In genomic region chr15:96626936-96627577, GRCh38 we compare ENCODE assay signal across 24 cellular contexts.
DNase-seq lines count a peak whose midpoint lies in the region; ATAC-seq and TF ChIP-seq lines count a peak whose summit lies in the region.
"Had no signal": no experiment of that assay in that cellular context is flagged by ENCODE, and none has a peak within 500 bp of the region (broad histone marks: within the 10 kb centered on the region; RNA-seq: fewer than 3 reads in every experiment).

No MANE protein-coding gene starts in this region.

- H3K9me3 ChIP-seq in right cardiac atrium (ENCODE audit: control insufficient read depth, low read length) (no peaks in the 10 kb centered on the region), ovary (no peaks in the 10 kb centered on the region)
- H3K9me3 ChIP-seq: Peyer's patch had no signal

- CTCF ChIA-PET in activated naive CD4-positive, alpha-beta T cell treated with anti-CD3 and anti-CD28 coated beads, Interleukin-2, amount 10 ng/mL, durations not matched to agents 7 days and 5 days (lab: Charles Lee): interaction anchor here (0.7 kb wide), 1 partner anchor 300 kb away, joined by 3 read pairs; no protein-coding TSS in a partner anchor

- intact Hi-C loops in right cardiac atrium (cut with DNase I): no loop called here
- intact Hi-C loops in ovary (cut with DNase I): no loop called here

- no peaks in the 10 kb centered on the region for H3K36me3 Mint-ChIP-seq in activated naive CD4-positive, alpha-beta T cell treated with anti-CD3 and anti-CD28 coated beads, Interleukin-2, amount 10 ng/mL, durations not matched to agents 7 days and 5 days
- H3K36me3 Mint-ChIP-seq: natural killer cell treated with Interleukin-12 subunit alpha and Interleukin-12 subunit beta and Interleukin-15 and Interleukin-18, amount 100 ng/mL, for 72 hours; type B pancreatic cell had no signal

- no peak overlapping the region for H3K27ac Mint-ChIP-seq in activated naive CD4-positive, alpha-beta T cell treated with anti-CD3 and anti-CD28 coated beads, Interleukin-2, amount 10 ng/mL, durations not matched to agents 7 days and 5 days
- H3K27ac Mint-ChIP-seq: activated B cell treated with CpG ODN at 0.5 μM for 24 hours; activated T-helper 2 cell treated with anti-CD3 and anti-CD28 coated beads, Interferon-gamma antibody, Interleukin-2, Interleukin-4, amounts not matched to agents 10 μg/mL and 5 μg/mL and 100 μg/mL, durations not matched to agents 14 hours and 24 hours and 36 hours; GM23338; natural killer cell treated with Interleukin-12 subunit alpha and Interleukin-12 subunit beta and Interleukin-15 and Interleukin-18, amount 100 ng/mL, for 72 hours; type B pancreatic cell had no signal

- no peak for TF ChIP-seq CTCF in cardiac fibroblast (IDR thresholded peaks at IDR 0.05; ENCODE audit: low read depth, low read length)
- no peak for TF ChIP-seq CTCF in ovary (IDR thresholded peaks at IDR 0.05)

- 31% methylated on average over 16 of the region's 16 CpGs for WGBS in right cardiac atrium
- 21 to 36% (median 22%) methylated on average over 16 of the region's 16 CpGs for WGBS in ovary, 3 donors

- peaks cover 5% of the 10 kb centered on the region for H3K4me1 ChIP-seq in right cardiac atrium (ENCODE audit: control insufficient read depth, insufficient read depth, low read length)
- peaks cover 9% of the 10 kb centered on the region for H3K4me1 ChIP-seq in ovary (ENCODE audit: insufficient read depth)
- H3K4me1 ChIP-seq: Peyer's patch had no signal

- H3K36me3 ChIP-seq in ovary: no peaks in the 10 kb centered on the region
- H3K36me3 ChIP-seq: Peyer's patch had no signal

- H3K9me3 Mint-ChIP-seq in activated naive CD4-positive, alpha-beta T cell treated with anti-CD3 and anti-CD28 coated beads, Interleukin-2, amount 10 ng/mL, durations not matched to agents 7 days and 5 days: no peaks in the 10 kb centered on the region
- H3K9me3 Mint-ChIP-seq: activated B cell treated with CpG ODN at 0.5 μM for 24 hours; activated T-helper 2 cell treated with anti-CD3 and anti-CD28 coated beads, Interferon-gamma antibody, Interleukin-2, Interleukin-4, amounts not matched to agents 10 μg/mL and 5 μg/mL and 100 μg/mL, durations not matched to agents 14 hours and 24 hours and 36 hours; GM23338; natural killer cell treated with Interleukin-12 subunit alpha and Interleukin-12 subunit beta and Interleukin-15 and Interleukin-18, amount 100 ng/mL, for 72 hours; type B pancreatic cell had no signal

- ATAC-seq in right cardiac atrium (peak; percentile 59 to 65), GM18861 (IDR thresholded peaks at IDR 0.05; ENCODE audit: unreplicated experiment) (no peak), HG02840 (IDR thresholded peaks at IDR 0.05; ENCODE audit: low FRiP score, unreplicated experiment) (no peak)
- ATAC-seq: GM23338; natural killer cell treated with Interleukin-12 subunit alpha and Interleukin-12 subunit beta and Interleukin-15 and Interleukin-18, amount 100 ng/mL, for 72 hours; stimulated activated naive CD8-positive, alpha-beta T cell treated with anti-CD3 and anti-CD28 coated beads, Interleukin-15, Interleukin-2, amounts not matched to agents 100 U/mL and 50 U/mL, for 24 hours had no signal

- no peak overlapping the region for H3K4me3 ChIP-seq in cardiac fibroblast (replicated peaks in 1 of 2; ENCODE audit: low read depth in 2 of 2, low read length in 2 of 2)
- H3K4me3 ChIP-seq in right cardiac atrium (ENCODE audit: low read length): no peak overlapping the region
- H3K4me3 ChIP-seq in ovary: no peak overlapping the region
- H3K4me3 ChIP-seq: GM23338, Peyer's patch, SK-N-MC had no signal

- H3K27ac ChIP-seq in right cardiac atrium (ENCODE audit: low read length): peak overlapping the region; percentile 48
- H3K27ac ChIP-seq in ovary: peak overlapping the region in 1 of 2 donors; percentile 56
- H3K27ac ChIP-seq: Peyer's patch, SK-N-MC had no signal

- no peak for TF ChIP-seq POLR2A in ovary (IDR thresholded peaks at IDR 0.05)

- no peaks in the 10 kb centered on the region for H3K4me1 Mint-ChIP-seq in activated naive CD4-positive, alpha-beta T cell treated with anti-CD3 and anti-CD28 coated beads, Interleukin-2, amount 10 ng/mL, durations not matched to agents 7 days and 5 days
- H3K4me1 Mint-ChIP-seq: activated B cell treated with CpG ODN at 0.5 μM for 24 hours, GM23338 had no signal

- no peaks in the 10 kb centered on the region for H3K27me3 ChIP-seq in right cardiac atrium (ENCODE audit: control insufficient read depth, insufficient read depth)
- H3K27me3 ChIP-seq in ovary: no peaks in the 10 kb centered on the region
- H3K27me3 ChIP-seq: Peyer's patch had no signal

- DNase-seq in Daoy (ENCODE audit: low read depth) (peak; percentile 9), cardiac fibroblast (ENCODE audit: low read depth in 2 of 2) (peak; percentile 2 to 6), right cardiac atrium (peak; percentile 31 to 78 (median 68)), ovary (peak; percentile 19 to 58 (median 35)), NCI-H1417 (lab: John Stamatoyannopoulos, UW) (no peak)
- no peak for DNase-seq in activated naive CD4-positive, alpha-beta T cell treated with anti-CD3 and anti-CD28 coated beads, Interleukin-2, amount 10 ng/mL, durations not matched to agents 7 days and 5 days
- DNase-seq: activated B cell treated with CpG ODN at 0.5 μM for 24 hours; activated CD4-positive, alpha-beta T cell treated with anti-CD3 and anti-CD28 coated beads, Interleukin-2, amount 50 U/mL, for 4 hours; activated CD8-positive, alpha-beta memory T cell treated with anti-CD3 and anti-CD28 coated beads, Interleukin-2, amount 50 U/mL, for 4 hours; COR-L47; NCI-H1105 treated with DMSO at 0.1 percent for 48 hours; NCI-H2081; NCI-H446; NK-92 treated with Interleukin-12 subunit alpha and Interleukin-12 subunit beta, amount 100 ng/mL, for 24 hours; Peyer's patch; stimulated activated CD4-positive, alpha-beta T cell treated with anti-CD3 and anti-CD28 coated beads, Interleukin-4, amount 100 ng/mL, for 4 hours; stimulated activated naive CD8-positive, alpha-beta T cell treated with anti-CD3 and anti-CD28 coated beads, Interleukin-15, Interleukin-2, amounts not matched to agents 100 U/mL and 50 U/mL, for 24 hours had no signal

- no peak overlapping the region for H3K4me3 Mint-ChIP-seq in activated naive CD4-positive, alpha-beta T cell treated with anti-CD3 and anti-CD28 coated beads, Interleukin-2, amount 10 ng/mL, durations not matched to agents 7 days and 5 days
- H3K4me3 Mint-ChIP-seq: activated B cell treated with CpG ODN at 0.5 μM for 24 hours; GM23338; natural killer cell treated with Interleukin-12 subunit alpha and Interleukin-12 subunit beta and Interleukin-15 and Interleukin-18, amount 100 ng/mL, for 72 hours; type B pancreatic cell had no signal

- no peak for TF ChIP-seq EP300 in ovary (IDR thresholded peaks at IDR 0.05)

- H3K27me3 Mint-ChIP-seq in activated naive CD4-positive, alpha-beta T cell treated with anti-CD3 and anti-CD28 coated beads, Interleukin-2, amount 10 ng/mL, durations not matched to agents 7 days and 5 days: no peaks in the 10 kb centered on the region
- H3K27me3 Mint-ChIP-seq: activated B cell treated with CpG ODN at 0.5 μM for 24 hours had no signal

Comparison
In these comparisons a context has a peak if more than half of its experiments do, and no peak if none do; other contexts are left out.
1. DNase-seq: peak in Daoy (single experiment), cardiac fibroblast (2 of 2), right cardiac atrium (3 of 3) and ovary (5 of 5); none in activated naive CD4-positive, alpha-beta T cell treated with anti-CD3 and anti-CD28 coated beads, Interleukin-2, amount 10 ng/mL, durations not matched to agents 7 days and 5 days (single experiment) and NCI-H1417 (0 of 3).
2. ATAC-seq: peak in right cardiac atrium (2 of 2); none in GM18861 (single experiment) and HG02840 (single experiment).